In the genomic region with DNA sequence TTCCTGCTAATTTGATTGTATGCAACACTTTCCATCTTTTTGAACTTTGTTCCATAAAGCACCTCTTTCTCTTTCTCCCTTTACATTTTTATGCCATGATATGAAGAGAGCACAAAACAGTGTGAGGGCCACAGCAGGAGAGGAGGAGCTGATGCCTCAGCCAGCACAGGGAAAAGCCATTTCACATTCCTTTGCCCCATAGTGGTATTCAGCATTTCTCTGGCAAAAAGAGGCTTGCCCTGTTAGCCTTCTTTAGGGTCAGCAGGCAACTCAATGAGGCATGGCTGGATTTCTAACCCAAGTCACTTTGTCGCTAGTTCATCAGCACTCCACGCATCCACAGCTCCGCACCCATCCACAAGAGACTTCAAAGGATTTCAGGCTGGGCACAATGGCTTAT, we compare ENCODE assay signal across 21 cellular contexts. TPM values are rescaled to one million over a fixed set of nuclear protein-coding genes. Genes with fewer than 3 reads are reported as not detected.
DNase-seq lines count a peak whose midpoint lies in the region; ATAC-seq and TF ChIP-seq lines count a peak whose summit lies in the region.
"Had no signal": no experiment of that assay in that cellular context is flagged by ENCODE, and none has a peak within 500 bp of the region (broad histone marks: within the 10 kb centered on the region; RNA-seq: fewer than 3 reads in every experiment).

No MANE protein-coding gene starts in this region.

- H2AFZ ChIP-seq in GM23338 (0 out of 2 replicates have a peak overlapping the region, but pooled peaks have one; percentile 15), neural progenitor cell (replicated peaks) (no peak overlapping the region)

- H3K27ac ChIP-seq in GM23338 (ENCODE audit: low read depth), result no peak overlapping the region
- no peak overlapping the region for H3K27ac ChIP-seq in neural progenitor cell
- H3K27ac ChIP-seq: BLaER1 had no signal

- H3K9me2 ChIP-seq in GM23338 (ENCODE audit: insufficient read depth), result no peaks in the 10 kb centered on the region

- POLR2A ChIA-PET in WTC11 (lab: Charles Lee), result no interaction called here

- H3K27me3 ChIP-seq in GM23338 (ENCODE audit: insufficient read depth), result peaks cover 19% of the 10 kb centered on the region; the same call in 1 of the 2 replicates
- no peaks in the 10 kb centered on the region for H3K27me3 ChIP-seq in neural progenitor cell
- H3K27me3 ChIP-seq: BE2C, BLaER1 had no signal

- TF ChIP-seq CTCF in GM23338 (conservative IDR thresholded peaks at IDR 0.05; ENCODE audit: low read depth in 2 of 2) (no peak), WTC11 (IDR thresholded peaks at IDR 0.05) (no peak), neural progenitor cell (IDR thresholded peaks at IDR 0.05) (no peak)

- H3K4me1 ChIP-seq in GM23338 (ENCODE audit: insufficient read depth), result peaks cover 25% of the 10 kb centered on the region
- peaks cover 8% of the 10 kb centered on the region for H3K4me1 ChIP-seq in neural progenitor cell
- H3K4me1 ChIP-seq: BE2C, Caco-2 had no signal

- H3K4me3 Mint-ChIP-seq in GM23338, result no peak overlapping the region
- H3K4me3 Mint-ChIP-seq in WTC11, result no peak overlapping the region
- no peak overlapping the region for H3K4me3 Mint-ChIP-seq in neural progenitor cell
- H3K4me3 Mint-ChIP-seq: CD14-positive monocyte; CD4-positive, alpha-beta T cell; CD8-positive, alpha-beta T cell had no signal

- H4K20me1 ChIP-seq in GM23338 (replicated peaks; ENCODE audit: insufficient read depth) (no peaks in the 10 kb centered on the region), neural progenitor cell (ENCODE audit: low read depth) (no peaks in the 10 kb centered on the region)
- H4K20me1 ChIP-seq: BLaER1 had no signal

- H3F3A ChIP-seq in GM23338 (replicated peaks; ENCODE audit: low read depth) (no peaks in the 10 kb centered on the region), neural progenitor cell (ENCODE audit: low read depth) (peaks cover 6% of the 10 kb centered on the region)

- H3K4me3 ChIP-seq in GM23338, result no peak overlapping the region
- H3K4me3 ChIP-seq in neural progenitor cell, result no peak overlapping the region
- H3K4me3 ChIP-seq: BLaER1 had no signal

- H3K79me2 ChIP-seq in GM23338 (replicated peaks; ENCODE audit: insufficient read depth) (no peaks in the 10 kb centered on the region), neural progenitor cell (ENCODE audit: low read depth) (no peaks in the 10 kb centered on the region)

- H3K36me3 Mint-ChIP-seq in GM23338 (ENCODE audit: low read depth) (no peaks in the 10 kb centered on the region), WTC11 (peaks cover 28% of the 10 kb centered on the region), neural progenitor cell (no peaks in the 10 kb centered on the region)
- H3K36me3 Mint-ChIP-seq: CD14-positive monocyte; CD8-positive, alpha-beta T cell had no signal

- H3K27me3 Mint-ChIP-seq in GM23338 (ENCODE audit: insufficient read depth, low read depth, poor library complexity) (peaks cover 19% of the 10 kb centered on the region), WTC11 (ENCODE audit: low read depth) (peaks cover 56% of the 10 kb centered on the region), neural progenitor cell (ENCODE audit: insufficient read depth, low read depth) (peaks cover 3% of the 10 kb centered on the region)
- H3K27me3 Mint-ChIP-seq: CD4-positive, alpha-beta T cell had no signal

- ATAC-seq in GM23338 (peak; percentile 84), WTC11 (0 out of 2 replicates have a peak, but pooled peaks have one; percentile 59), GM21360 (IDR thresholded peaks at IDR 0.05; ENCODE audit: unreplicated experiment) (no peak)
- ATAC-seq: CD8-positive, alpha-beta T cell had no signal

- DNase-seq in GM23338 (ENCODE audit: low spot score) (peak; percentile 23), WTC11 (ENCODE audit: low spot score) (no peak), left kidney (ENCODE audit: low read depth, low spot score) (peak; percentile 24), neural progenitor cell (ENCODE audit: low spot score) (peak; percentile 18), CD1c-positive myeloid dendritic cell (ENCODE audit: extremely low spot score) (no peak), RKO (ENCODE audit: low spot score) (no peak)
- DNase-seq: 8988T; ACHN; BE2C; C1 segment of cervical spinal cord; Caco-2; Calu3; CD4-positive, alpha-beta T cell; CD8-positive, alpha-beta T cell; DMS79 treated with DMSO at 0.1 percent for 48 hours; GF-D8 had no signal

- H3K4me2 ChIP-seq in GM23338 (no peak overlapping the region), neural progenitor cell (no peak overlapping the region)
- H3K4me2 ChIP-seq: BLaER1 had no signal

- peaks cover 8% of the 10 kb centered on the region; the same call in 1 of the 2 replicates for H3K36me3 ChIP-seq in GM23338 (ENCODE audit: insufficient read depth)
- no peaks in the 10 kb centered on the region for H3K36me3 ChIP-seq in neural progenitor cell
- H3K36me3 ChIP-seq: BE2C, BLaER1 had no signal

- no peak overlapping the region for H3K27ac Mint-ChIP-seq in GM23338
- H3K27ac Mint-ChIP-seq in WTC11, result no peak overlapping the region
- H3K27ac Mint-ChIP-seq in neural progenitor cell, result no peak overlapping the region
- H3K27ac Mint-ChIP-seq: CD14-positive monocyte; CD4-positive, alpha-beta T cell; CD8-positive, alpha-beta T cell had no signal

- no peaks in the 10 kb centered on the region for H3K9me3 ChIP-seq in neural progenitor cell (ENCODE audit: low read depth)
- H3K9me3 ChIP-seq: BE2C, BLaER1, Caco-2 had no signal

- no peak overlapping the region for H3K9ac ChIP-seq in neural progenitor cell
- H3K9ac ChIP-seq: BLaER1 had no signal

- H3K4me1 Mint-ChIP-seq in GM23338, result peaks cover 40% of the 10 kb centered on the region
- peaks cover 22% of the 10 kb centered on the region for H3K4me1 Mint-ChIP-seq in WTC11
- H3K4me1 Mint-ChIP-seq in neural progenitor cell, result no peaks in the 10 kb centered on the region
- H3K4me1 Mint-ChIP-seq: CD14-positive monocyte had no signal

- H3K9me3 Mint-ChIP-seq in GM23338, result no peaks in the 10 kb centered on the region
- H3K9me3 Mint-ChIP-seq in WTC11, result peaks cover 24% of the 10 kb centered on the region
- H3K9me3 Mint-ChIP-seq in neural progenitor cell, result peaks cover 6% of the 10 kb centered on the region

- CTCF ChIA-PET in WTC11 (lab: Charles Lee), result interaction anchor here (1.0 kb wide), 1 partner anchor 298 kb away, joined by 3 read pairs; no protein-coding TSS in a partner anchor

TF ChIP-seq in GM23338, 12 proteins besides CTCF, POLR2A, EP300 and RAD21 (continues in another document):
- TF ChIP-seq CREB1 (CRISPR knock-in tag; IDR thresholded peaks at IDR 0.05; ENCODE audit: low read depth) (no peak), ZNF114 (CRISPR knock-in tag; IDR thresholded peaks at IDR 0.05) (no peak), NANOG (IDR thresholded peaks at IDR 0.05; ENCODE audit: borderline replicate concordance) (no peak)

TF ChIP-seq in WTC11, 78 proteins besides CTCF, POLR2A, EP300 and RAD21:
- TF ChIP-seq, protein P1, sequence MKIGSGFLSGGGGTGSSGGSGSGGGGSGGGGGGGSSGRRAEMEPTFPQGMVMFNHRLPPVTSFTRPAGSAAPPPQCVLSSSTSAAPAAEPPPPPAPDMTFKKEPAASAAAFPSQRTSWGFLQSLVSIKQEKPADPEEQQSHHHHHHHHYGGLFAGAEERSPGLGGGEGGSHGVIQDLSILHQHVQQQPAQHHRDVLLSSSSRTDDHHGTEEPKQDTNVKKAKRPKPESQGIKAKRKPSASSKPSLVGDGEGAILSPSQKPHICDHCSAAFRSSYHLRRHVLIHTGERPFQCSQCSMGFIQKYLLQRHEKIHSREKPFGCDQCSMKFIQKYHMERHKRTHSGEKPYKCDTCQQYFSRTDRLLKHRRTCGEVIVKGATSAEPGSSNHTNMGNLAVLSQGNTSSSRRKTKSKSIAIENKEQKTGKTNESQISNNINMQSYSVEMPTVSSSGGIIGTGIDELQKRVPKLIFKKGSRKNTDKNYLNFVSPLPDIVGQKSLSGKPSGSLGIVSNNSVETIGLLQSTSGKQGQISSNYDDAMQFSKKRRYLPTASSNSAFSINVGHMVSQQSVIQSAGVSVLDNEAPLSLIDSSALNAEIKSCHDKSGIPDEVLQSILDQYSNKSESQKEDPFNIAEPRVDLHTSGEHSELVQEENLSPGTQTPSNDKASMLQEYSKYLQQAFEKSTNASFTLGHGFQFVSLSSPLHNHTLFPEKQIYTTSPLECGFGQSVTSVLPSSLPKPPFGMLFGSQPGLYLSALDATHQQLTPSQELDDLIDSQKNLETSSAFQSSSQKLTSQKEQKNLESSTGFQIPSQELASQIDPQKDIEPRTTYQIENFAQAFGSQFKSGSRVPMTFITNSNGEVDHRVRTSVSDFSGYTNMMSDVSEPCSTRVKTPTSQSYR (CRISPR knock-in tag; IDR thresholded peaks at IDR 0.05), result no peak
- TF ChIP-seq, protein P2, sequence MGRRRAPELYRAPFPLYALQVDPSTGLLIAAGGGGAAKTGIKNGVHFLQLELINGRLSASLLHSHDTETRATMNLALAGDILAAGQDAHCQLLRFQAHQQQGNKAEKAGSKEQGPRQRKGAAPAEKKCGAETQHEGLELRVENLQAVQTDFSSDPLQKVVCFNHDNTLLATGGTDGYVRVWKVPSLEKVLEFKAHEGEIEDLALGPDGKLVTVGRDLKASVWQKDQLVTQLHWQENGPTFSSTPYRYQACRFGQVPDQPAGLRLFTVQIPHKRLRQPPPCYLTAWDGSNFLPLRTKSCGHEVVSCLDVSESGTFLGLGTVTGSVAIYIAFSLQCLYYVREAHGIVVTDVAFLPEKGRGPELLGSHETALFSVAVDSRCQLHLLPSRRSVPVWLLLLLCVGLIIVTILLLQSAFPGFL (CRISPR knock-in tag; IDR thresholded peaks at IDR 0.05; ENCODE audit: borderline replicate concordance), result no peak
- TF ChIP-seq NFE2L1 (CRISPR knock-in tag; IDR thresholded peaks at IDR 0.05), result no peak
- TF ChIP-seq RELA (CRISPR knock-in tag; IDR thresholded peaks at IDR 0.05; ENCODE audit: borderline replicate concordance), result no peak
- TF ChIP-seq GABPB1 (CRISPR knock-in tag; IDR thresholded peaks at IDR 0.05), result no peak
- TF ChIP-seq ZNF317 (CRISPR knock-in tag; IDR thresholded peaks at IDR 0.05; ENCODE audit: borderline replicate concordance, low read depth), result no peak

RNA-seq across cellular contexts. Expression of a gene that starts 23.1 kb away (rescaled TPM):
- total RNA-seq in GM23338 (2014; rRNA removed; shearing (Covaris generic)), result 0.08 and 0.56 TPM in 2 replicates
- not detected in 2 replicates for polyA plus RNA-seq in GM23338 (2016; fragmentation: Nextera tagmentation; extraction: Ambion mirVana)
- 0.07 to 0.09 TPM (median 0.09 TPM) in 3 replicates for total RNA-seq in WTC11 (2021)
- total RNA-seq in neural progenitor cell (ENCODE audit: low replicate concordance), result not detected in 2 replicates
- total RNA-seq: A673; Caco-2; Calu3; CD4-positive, alpha-beta T cell; CD8-positive, alpha-beta T cell had no signal
- polyA plus RNA-seq: AG04450, CD14-positive monocyte had no signal

Comparison
In these comparisons a context has a peak if more than half of its experiments do, and no peak if none do; other contexts are left out.
1. DNase-seq: peak in GM23338 (single experiment), left kidney (single experiment) and neural progenitor cell (single experiment); none in WTC11 (single experiment), CD1c-positive myeloid dendritic cell (single experiment) and RKO (single experiment).